ENCODE assay signal across 10 cellular contexts in genomic region chr5:10913846-10914245, GRCh38.
DNase-seq lines count a peak whose midpoint lies in the region; ATAC-seq and TF ChIP-seq lines count a peak whose summit lies in the region.
"Had no signal": no experiment of that assay in that cellular context is flagged by ENCODE, and none has a peak within 500 bp of the region (broad histone marks: within the 10 kb centered on the region; RNA-seq: fewer than 3 reads in every experiment).

No MANE protein-coding gene starts in this region.

- CTCF ChIA-PET in WTC11 (lab: Charles Lee) = no interaction called here

- DNase-seq in DMS 273 (lab: John Stamatoyannopoulos, UW; ENCODE audit: unreplicated experiment) = peak; percentile 45
- DNase-seq in DMS 273 treated with DMSO at 0.1 percent for 48 hours (lab: John Stamatoyannopoulos, UW) = no peak
- peak; percentile 89 for DNase-seq in OCI-M1 (lab: John Stamatoyannopoulos, UW)
- DNase-seq in epithelial cell of esophagus (ENCODE audit: low read depth) = peak; percentile 71
- DNase-seq in renal cortical epithelial cell (ENCODE audit: low read depth) = peak; percentile 80
- no peak for DNase-seq in WTC11 (ENCODE audit: low spot score)
- DNase-seq: activated T-cell treated with anti-CD3 and anti-CD28 coated beads, Interleukin-2, amount 50 U/mL, for 4 hours; stimulated activated CD4-positive, alpha-beta T cell treated with anti-CD3 and anti-CD28 coated beads, Interleukin-4, amount 100 ng/mL, for 1 hour had no signal

- no peak overlapping the region for H3K4me3 Mint-ChIP-seq in WTC11
- H3K4me3 Mint-ChIP-seq in stimulated activated memory B cell treated with anti-CD40 and anti-IgM and Interleukin-4, amounts not matched to agents 10 μg/mL and 1 μg/mL and 100 μg/mL, for 72 hours = no peak overlapping the region
- H3K4me3 Mint-ChIP-seq: activated T-cell treated with anti-CD3 and anti-CD28 coated beads, Interleukin-2, amount 50 U/mL, for 4 hours had no signal

- ATAC-seq in WTC11 (no peak), GM21367 (IDR thresholded peaks at IDR 0.05; ENCODE audit: unreplicated experiment) (no peak)
- no peak for ATAC-seq in stimulated activated memory B cell treated with anti-CD40 and anti-IgM and Interleukin-4, amounts not matched to agents 10 μg/mL and 1 μg/mL and 100 μg/mL, for 72 hours
- ATAC-seq: activated T-cell treated with anti-CD3 and anti-CD28 coated beads, Interleukin-2, amount 50 U/mL, for 4 hours had no signal

- TF ChIP-seq CTCF in epithelial cell of esophagus (IDR thresholded peaks at IDR 0.05; ENCODE audit: insufficient read depth, low read depth, low read length, missing control alignments) (no peak), WTC11 (IDR thresholded peaks at IDR 0.05) (no peak)

- no peaks in the 10 kb centered on the region; the same call in 1 of the 2 replicates for H3K27me3 Mint-ChIP-seq in WTC11 (ENCODE audit: low read depth)
- peaks cover 36% of the 10 kb centered on the region for H3K27me3 Mint-ChIP-seq in stimulated activated memory B cell treated with anti-CD40 and anti-IgM and Interleukin-4, amounts not matched to agents 10 μg/mL and 1 μg/mL and 100 μg/mL, for 72 hours

- peaks cover 4% of the 10 kb centered on the region for H3K4me1 Mint-ChIP-seq in WTC11
- H3K4me1 Mint-ChIP-seq in stimulated activated memory B cell treated with anti-CD40 and anti-IgM and Interleukin-4, amounts not matched to agents 10 μg/mL and 1 μg/mL and 100 μg/mL, for 72 hours = no peaks in the 10 kb centered on the region

- H3K36me3 Mint-ChIP-seq in WTC11 = no peaks in the 10 kb centered on the region
- H3K36me3 Mint-ChIP-seq in stimulated activated memory B cell treated with anti-CD40 and anti-IgM and Interleukin-4, amounts not matched to agents 10 μg/mL and 1 μg/mL and 100 μg/mL, for 72 hours = no peaks in the 10 kb centered on the region

- H3K9me3 Mint-ChIP-seq in WTC11 = no peaks in the 10 kb centered on the region
- H3K9me3 Mint-ChIP-seq in stimulated activated memory B cell treated with anti-CD40 and anti-IgM and Interleukin-4, amounts not matched to agents 10 μg/mL and 1 μg/mL and 100 μg/mL, for 72 hours = peaks cover 2% of the 10 kb centered on the region
- H3K9me3 Mint-ChIP-seq: activated T-cell treated with anti-CD3 and anti-CD28 coated beads, Interleukin-2, amount 50 U/mL, for 4 hours had no signal

- H3K27ac Mint-ChIP-seq in WTC11 = no peak overlapping the region
- H3K27ac Mint-ChIP-seq in stimulated activated memory B cell treated with anti-CD40 and anti-IgM and Interleukin-4, amounts not matched to agents 10 μg/mL and 1 μg/mL and 100 μg/mL, for 72 hours = no peak overlapping the region

- no peak overlapping the region for H3K4me3 ChIP-seq in epithelial cell of esophagus (ENCODE audit: low read length)

- POLR2A ChIA-PET in WTC11 (lab: Charles Lee) = no interaction called here

TF ChIP-seq in WTC11, 78 proteins besides CTCF, POLR2A, EP300 and RAD21:
- no peak for TF ChIP-seq NFE2L1 (CRISPR knock-in tag; IDR thresholded peaks at IDR 0.05)
- TF ChIP-seq CBFB (CRISPR knock-in tag; IDR thresholded peaks at IDR 0.05; ENCODE audit: low read depth) = no peak
- no peak for TF ChIP-seq MYBL2 (CRISPR knock-in tag; IDR thresholded peaks at IDR 0.05)
- no peak for TF ChIP-seq ETV6 (CRISPR knock-in tag; IDR thresholded peaks at IDR 0.05)
- TF ChIP-seq ARID4B (CRISPR knock-in tag; IDR thresholded peaks at IDR 0.05; ENCODE audit: borderline replicate concordance) = no peak
- TF ChIP-seq ZBTB21 (CRISPR knock-in tag; IDR thresholded peaks at IDR 0.05; ENCODE audit: borderline replicate concordance) = no peak
- no peak for TF ChIP-seq NFATC4 (CRISPR knock-in tag; IDR thresholded peaks at IDR 0.05)
- TF ChIP-seq PREB (CRISPR knock-in tag; IDR thresholded peaks at IDR 0.05; ENCODE audit: borderline replicate concordance) = no peak
TF ChIP-seq in WTC11: peak in this region for 0.

Comparison
In these comparisons a context has a peak if more than half of its experiments do, and no peak if none do; other contexts are left out.
1. DNase-seq: peak in DMS 273 (single experiment), OCI-M1 (single experiment), epithelial cell of esophagus (single experiment) and renal cortical epithelial cell (single experiment); none in DMS 273 treated with DMSO at 0.1 percent for 48 hours (single experiment) and WTC11 (single experiment).